ENCODE assay signal across 11 cellular contexts in genomic region chr3:3641877-3642276, GRCh38.
"Had no signal": no experiment of that assay in that cellular context is flagged by ENCODE, and none has a peak within 500 bp of the region (broad histone marks: within the 10 kb centered on the region; RNA-seq: fewer than 3 reads in every experiment).

No MANE protein-coding gene starts in this region.

- H3K9ac ChIP-seq: GM23248 had no signal

- H3K4me3 ChIP-seq: GM23248, GM23338, HAP-1 had no signal

- H3K27ac Mint-ChIP-seq: GM23338, H9, HFFc6 had no signal

- ATAC-seq: GM23338, HCT116 had no signal

- H3K27ac ChIP-seq: GM23248 had no signal

- H3K9me3 Mint-ChIP-seq: H9 had no signal

- H3K9me3 ChIP-seq: HAP-1 had no signal

- DNase-seq: GM23248, GOT3, H7, H9, HCEC 1CT, HFFc6 had no signal

- FAIRE-seq: H1, H54 had no signal

- H3K4me1 ChIP-seq: HAP-1 had no signal

- H3K36me3 ChIP-seq: HAP-1 had no signal

- H3K4me3 Mint-ChIP-seq: GM23338, H9, HFFc6 had no signal

- H2AFZ ChIP-seq: GM23248, GM23338 had no signal

- H3K4me2 ChIP-seq: GM23338 had no signal

- H3K4me1 Mint-ChIP-seq: GM23338 had no signal
